Comparison of ENCODE assay signal across 9 cellular contexts in genomic region chr9:137454506-137455360, GRCh38. TPM values are rescaled to one million over a fixed set of nuclear protein-coding genes. Genes with fewer than 3 reads are reported as not detected.
DNase-seq lines count a peak whose midpoint lies in the region; ATAC-seq and TF ChIP-seq lines count a peak whose summit lies in the region.
"Had no signal": no experiment of that assay in that cellular context is flagged by ENCODE, and none has a peak within 500 bp of the region (broad histone marks: within the 10 kb centered on the region; RNA-seq: fewer than 3 reads in every experiment).

No MANE protein-coding gene starts in this region.

- peak overlapping the region; percentile 63 for H3K4me3 ChIP-seq in GM23248
- peak overlapping the region; percentile 32 to 49 for H3K4me3 ChIP-seq in right atrium auricular region
- H3K4me3 ChIP-seq in rectal smooth muscle tissue (ENCODE audit: low read length), result peak overlapping the region; percentile 82
- H3K4me3 ChIP-seq: SJSA1 had no signal

- H3K4me1 ChIP-seq in GM23248 (ENCODE audit: insufficient read depth) (peaks cover 6% of the 10 kb centered on the region; the same call in 1 of the 2 replicates), right atrium auricular region (peaks cover 0 to 36% of the 10 kb centered on the region in 2 donors), rectal smooth muscle tissue (ENCODE audit: control insufficient read depth, insufficient read depth, low read length) (peaks cover 15% of the 10 kb centered on the region)

- H3K4me2 ChIP-seq in GM23248 (ENCODE audit: unreplicated experiment), result peak overlapping the region; percentile 58

- H3K9ac ChIP-seq in GM23248 (no peak overlapping the region), rectal smooth muscle tissue (ENCODE audit: low read length) (peak overlapping the region; percentile 57)

- no peaks in the 10 kb centered on the region for H3F3A ChIP-seq in GM23248 (ENCODE audit: insufficient read depth)

- peak overlapping the region; percentile 71 for H2AFZ ChIP-seq in GM23248

- H4K20me1 ChIP-seq in GM23248 (ENCODE audit: insufficient read depth), result no peaks in the 10 kb centered on the region

- peaks cover 3% of the 10 kb centered on the region for H3K36me3 Mint-ChIP-seq in activated T-cell treated with anti-CD3 and anti-CD28 coated beads, Interleukin-2, amount 50 U/mL, for 4 hours (ENCODE audit: insufficient read depth)

- no peak for TF ChIP-seq CTCF in right atrium auricular region (IDR thresholded peaks at IDR 0.05)

- H3K4me1 Mint-ChIP-seq in activated T-cell treated with anti-CD3 and anti-CD28 coated beads, Interleukin-2, amount 50 U/mL, for 4 hours (ENCODE audit: low read depth), result peaks cover 39% of the 10 kb centered on the region

- H3K27me3 ChIP-seq in GM23248 (replicated peaks; ENCODE audit: insufficient read depth), result no peaks in the 10 kb centered on the region
- no peaks in the 10 kb centered on the region for H3K27me3 ChIP-seq in right atrium auricular region
- no peaks in the 10 kb centered on the region for H3K27me3 ChIP-seq in rectal smooth muscle tissue (ENCODE audit: control insufficient read depth, insufficient read depth, low read length)
- H3K27me3 ChIP-seq: SJSA1 had no signal

- DNase-seq in GM23248, result peak; percentile 55
- DNase-seq in activated T-cell treated with anti-CD3 and anti-CD28 coated beads, Interleukin-2, amount 50 U/mL, for 4 hours, result peak; percentile 4
- DNase-seq in right atrium auricular region (ENCODE audit: low spot score), result no peak
- no peak for DNase-seq in NCI-H446 treated with DMSO at 0.1 percent for 48 hours (lab: John Stamatoyannopoulos, UW)

- H3K79me2 ChIP-seq in GM23248 (ENCODE audit: insufficient read depth), result no peaks in the 10 kb centered on the region

- H3K36me3 ChIP-seq in GM23248 (ENCODE audit: low read depth) (no peaks in the 10 kb centered on the region), right atrium auricular region (peaks cover 5% of the 10 kb centered on the region), rectal smooth muscle tissue (ENCODE audit: control insufficient read depth, insufficient read depth, low read length) (peaks cover 4% of the 10 kb centered on the region)

- H3K9me3 Mint-ChIP-seq in activated T-cell treated with anti-CD3 and anti-CD28 coated beads, Interleukin-2, amount 50 U/mL, for 4 hours, result no peaks in the 10 kb centered on the region

- WGBS in GM23248 (ENCODE audit: low coverage in 1 of 2, low lambda C conversion rate in 2 of 2, missing lambda C conversion rate in 2 of 2), 2 experiments, result 43 to 51% methylated on average over 26 to 33 of the region's 33 CpGs

- in situ Hi-C loops in GM23248 (cut with MboI), result no loop called here

- H3K27me3 Mint-ChIP-seq in activated T-cell treated with anti-CD3 and anti-CD28 coated beads, Interleukin-2, amount 50 U/mL, for 4 hours (ENCODE audit: low read depth), result no peaks in the 10 kb centered on the region

- ATAC-seq in activated T-cell treated with anti-CD3 and anti-CD28 coated beads, Interleukin-2, amount 50 U/mL, for 4 hours, result no peak
- ATAC-seq in GM18870 (IDR thresholded peaks at IDR 0.05; ENCODE audit: unreplicated experiment) (no peak), HG03045 (IDR thresholded peaks at IDR 0.05; ENCODE audit: unreplicated experiment) (no peak), GM18861 (IDR thresholded peaks at IDR 0.05; ENCODE audit: unreplicated experiment) (no peak)

- no peak overlapping the region for H3K27ac ChIP-seq in GM23248
- H3K27ac ChIP-seq in right atrium auricular region, result peak overlapping the region; percentile 48 to 56
- peak overlapping the region; percentile 70 for H3K27ac ChIP-seq in rectal smooth muscle tissue (ENCODE audit: low read depth, low read length)
- H3K27ac ChIP-seq: SJSA1 had no signal

- H3K4me3 Mint-ChIP-seq in activated T-cell treated with anti-CD3 and anti-CD28 coated beads, Interleukin-2, amount 50 U/mL, for 4 hours, result peak overlapping the region; percentile 51

- H3K9me3 ChIP-seq in GM23248 (ENCODE audit: low read depth) (no peaks in the 10 kb centered on the region), right atrium auricular region (no peaks in the 10 kb centered on the region)

- H3K9me2 ChIP-seq in GM23248 (ENCODE audit: insufficient read depth), result no peaks in the 10 kb centered on the region

RNA-seq across cellular contexts. Expression of gene NSMF, which starts 4.4 kb away (rescaled TPM):
- total RNA-seq in GM23248 (2014; rRNA removed; shearing (Covaris generic)), result 28.8 and 29.1 TPM in 2 replicates
- polyA plus RNA-seq in GM23248 (2016; fragmentation: Nextera tagmentation; extraction: Ambion mirVana), result 13.5 and 13.7 TPM in 2 replicates
- total RNA-seq in activated T-cell treated with anti-CD3 and anti-CD28 coated beads, Interleukin-2, amount 50 U/mL, for 4 hours, result 10 to 100 TPM; 69.5 to 89.1 (median 87.7) TPM
- 10 to 100 TPM; 16.2 to 26.2 TPM for total RNA-seq in right atrium auricular region

RNA-seq across cellular contexts. Expression of gene ENTPD8, which starts 13.6 kb away (rescaled TPM):
- total RNA-seq in GM23248 (2014; rRNA removed; shearing (Covaris generic)), result not detected in 2 replicates
- not detected in 2 replicates for polyA plus RNA-seq in GM23248 (2016; fragmentation: Nextera tagmentation; extraction: Ambion mirVana)
- total RNA-seq in activated T-cell treated with anti-CD3 and anti-CD28 coated beads, Interleukin-2, amount 50 U/mL, for 4 hours, result not detected
- total RNA-seq in right atrium auricular region, result not detected
- total RNA-seq: SJSA1 had no signal

RNA-seq across cellular contexts. Expression of gene NOXA1, which starts 31.5 kb away (rescaled TPM):
- 0.32 TPM in 1 of 2 replicates, not detected in the other for total RNA-seq in GM23248 (2014; rRNA removed; shearing (Covaris generic))
- polyA plus RNA-seq in GM23248 (2016; fragmentation: Nextera tagmentation; extraction: Ambion mirVana), result 0.15 and 0.39 TPM in 2 replicates
- under 1 TPM; 0.34 to 0.82 (median 0.46) TPM for total RNA-seq in activated T-cell treated with anti-CD3 and anti-CD28 coated beads, Interleukin-2, amount 50 U/mL, for 4 hours
- 1 to 10 TPM in 1 of 2 donors, under 1 TPM in 1; 0.94 to 3.4 TPM for total RNA-seq in right atrium auricular region
- total RNA-seq: SJSA1 had no signal

RNA-seq across cellular contexts. Expression of gene EXD3, which starts 31.8 kb away (rescaled TPM):
- total RNA-seq in GM23248 (2014; rRNA removed; shearing (Covaris generic)), result 11.6 and 17.1 TPM in 2 replicates
- 8.7 and 10.1 TPM in 2 replicates for polyA plus RNA-seq in GM23248 (2016; fragmentation: Nextera tagmentation; extraction: Ambion mirVana)
- 1 to 10 TPM; 1.7 to 2.8 (median 2.5) TPM for total RNA-seq in activated T-cell treated with anti-CD3 and anti-CD28 coated beads, Interleukin-2, amount 50 U/mL, for 4 hours
- total RNA-seq in right atrium auricular region, result 1 to 10 TPM; 5.9 to 6.0 TPM

Comparison
In these comparisons a context has a peak if more than half of its experiments do, and no peak if none do; other contexts are left out.
1. DNase-seq: peak in GM23248 (single experiment) and activated T-cell treated with anti-CD3 and anti-CD28 coated beads, Interleukin-2, amount 50 U/mL, for 4 hours (single experiment); none in right atrium auricular region (single experiment) and NCI-H446 treated with DMSO at 0.1 percent for 48 hours (single experiment).
2. Peak in every context shown above with its lines, with median percentiles within 50 percentile points of each other: H3K4me3 ChIP-seq.